Comparison of ENCODE assay signal across 24 cellular contexts in the genomic region with DNA sequence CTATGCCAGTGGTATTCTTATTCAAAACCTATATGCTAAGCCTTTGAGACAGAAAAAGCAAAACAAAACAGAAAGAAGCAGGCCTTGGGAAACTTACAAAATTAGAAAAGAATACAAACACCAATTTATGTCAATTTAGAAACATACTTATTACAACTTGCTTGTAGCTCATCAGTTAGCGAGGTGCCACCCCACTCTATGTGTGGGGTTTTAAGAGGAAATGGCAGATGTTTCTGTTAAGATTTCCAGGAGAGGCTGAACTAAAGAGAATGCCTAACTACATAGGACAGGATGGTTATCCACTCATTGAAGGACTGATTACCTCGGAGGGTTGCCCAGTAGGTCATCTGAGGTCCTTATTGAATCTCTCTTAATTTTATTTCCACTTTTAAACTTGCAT.
DNase-seq lines count a peak whose midpoint lies in the region; ATAC-seq and TF ChIP-seq lines count a peak whose summit lies in the region.
"Had no signal": no experiment of that assay in that cellular context is flagged by ENCODE, and none has a peak within 500 bp of the region (broad histone marks: within the 10 kb centered on the region; RNA-seq: fewer than 3 reads in every experiment).

No MANE protein-coding gene starts in this region.

- peak overlapping the region; percentile 38 for H3K9ac ChIP-seq in Loucy (ENCODE audit: low read depth, low read length, poor library complexity, severe bottlenecking)
- H3K9ac ChIP-seq: GM23248 had no signal

- no peaks in the 10 kb centered on the region for H4K20me1 ChIP-seq in Loucy (ENCODE audit: insufficient read depth, low read length, poor library complexity, severe bottlenecking)

- no peak for TF ChIP-seq CTCF in Loucy (conservative IDR thresholded peaks at IDR 0.05; ENCODE audit: low read length)

- no peaks in the 10 kb centered on the region for H3K79me2 ChIP-seq in Loucy (ENCODE audit: insufficient read depth, low read length)

- H3F3A ChIP-seq in Loucy (ENCODE audit: low read depth) = no peaks in the 10 kb centered on the region

- peak overlapping the region; percentile 40 for H3K4me3 ChIP-seq in Loucy (ENCODE audit: low read length, poor library complexity, severe bottlenecking)
- H3K4me3 ChIP-seq: ascending aorta, GM23248, pancreas, SK-N-MC, smooth muscle cell, upper lobe of left lung had no signal

- H3K27ac Mint-ChIP-seq in activated naive CD4-positive, alpha-beta T cell treated with anti-CD3 and anti-CD28 coated beads for 36 hours = peak overlapping the region; percentile 65
- peak overlapping the region in 1 of 2 donors; percentile 98 for H3K27ac Mint-ChIP-seq in activated naive CD4-positive, alpha-beta T cell treated with anti-CD3 and anti-CD28 coated beads, Interleukin-2, amount 50 U/mL, for 72 hours
- H3K27ac Mint-ChIP-seq in activated naive CD8-positive, alpha-beta T cell treated with anti-CD3 and anti-CD28 coated beads, Interleukin-2, amount 50 U/mL, for 24 hours = peak overlapping the region; percentile 98
- peak overlapping the region in 1 of 2 donors; percentile 53 for H3K27ac Mint-ChIP-seq in stimulated activated naive CD8-positive, alpha-beta T cell treated with anti-CD3 and anti-CD28 coated beads, Interleukin-15, amount 100 ng/mL, for 72 hours
- H3K27ac Mint-ChIP-seq: T-helper 1 cell treated with Interleukin-12 subunit alpha and Interleukin-12 subunit beta and Interleukin-4 antibody, amounts not matched to agents 30 μg/mL and 1 μg/mL, for 36 hours had no signal

- no peaks in the 10 kb centered on the region for H3K9me3 ChIP-seq in Loucy (ENCODE audit: insufficient read depth, low read depth, low read length)
- H3K9me3 ChIP-seq: ascending aorta, pancreas, upper lobe of left lung had no signal

- H3K9me2 ChIP-seq in Loucy (replicated peaks; ENCODE audit: low read depth, low read length) = no peaks in the 10 kb centered on the region

- H3K9me3 Mint-ChIP-seq in activated naive CD4-positive, alpha-beta T cell treated with anti-CD3 and anti-CD28 coated beads for 36 hours = no peaks in the 10 kb centered on the region
- H3K9me3 Mint-ChIP-seq in activated naive CD4-positive, alpha-beta T cell treated with anti-CD3 and anti-CD28 coated beads, Interleukin-2, amount 50 U/mL, for 72 hours = no peaks in the 10 kb centered on the region
- H3K9me3 Mint-ChIP-seq in activated naive CD8-positive, alpha-beta T cell treated with anti-CD3 and anti-CD28 coated beads, Interleukin-2, amount 50 U/mL, for 24 hours = no peaks in the 10 kb centered on the region
- H3K9me3 Mint-ChIP-seq in stimulated activated naive CD8-positive, alpha-beta T cell treated with anti-CD3 and anti-CD28 coated beads, Interleukin-15, amount 100 ng/mL, for 72 hours = no peaks in the 10 kb centered on the region
- H3K9me3 Mint-ChIP-seq: T-helper 1 cell treated with Interleukin-12 subunit alpha and Interleukin-12 subunit beta and Interleukin-4 antibody, amounts not matched to agents 30 μg/mL and 1 μg/mL, for 36 hours had no signal

- CTCF ChIA-PET in activated naive CD4-positive, alpha-beta T cell treated with anti-CD3 and anti-CD28 coated beads for 36 hours (lab: Charles Lee) = interaction anchor here (0.6 to 9.1 kb wide), 5 partner anchors 11 to 345 kb away, joined by 3 to 133 read pairs (median 4); no protein-coding TSS in a partner anchor

- ATAC-seq in activated naive CD4-positive, alpha-beta T cell treated with anti-CD3 and anti-CD28 coated beads, Interleukin-2, amount 50 U/mL, for 72 hours = no peak
- ATAC-seq in activated naive CD8-positive, alpha-beta T cell treated with anti-CD3 and anti-CD28 coated beads, Interleukin-2, amount 50 U/mL, for 24 hours = no peak
- ATAC-seq in stimulated activated naive CD8-positive, alpha-beta T cell treated with anti-CD3 and anti-CD28 coated beads, Interleukin-15, amount 100 ng/mL, for 72 hours = no peak
- ATAC-seq in HG02970 (IDR thresholded peaks at IDR 0.05; ENCODE audit: low FRiP score, unreplicated experiment) (no peak), GM19463 (IDR thresholded peaks at IDR 0.05; ENCODE audit: unreplicated experiment) (no peak)
- ATAC-seq: pancreas had no signal

- H3K27me3 Mint-ChIP-seq in activated naive CD4-positive, alpha-beta T cell treated with anti-CD3 and anti-CD28 coated beads for 36 hours (ENCODE audit: low read depth) = no peaks in the 10 kb centered on the region
- no peaks in the 10 kb centered on the region for H3K27me3 Mint-ChIP-seq in activated naive CD8-positive, alpha-beta T cell treated with anti-CD3 and anti-CD28 coated beads, Interleukin-2, amount 50 U/mL, for 24 hours
- no peaks in the 10 kb centered on the region for H3K27me3 Mint-ChIP-seq in stimulated activated naive CD8-positive, alpha-beta T cell treated with anti-CD3 and anti-CD28 coated beads, Interleukin-15, amount 100 ng/mL, for 72 hours

- peak overlapping the region; percentile 43; the same call in 1 of the 2 replicates for H2AFZ ChIP-seq in Loucy (ENCODE audit: low read length)
- H2AFZ ChIP-seq: GM23248 had no signal

- peaks cover 64% of the 10 kb centered on the region for H3K4me1 Mint-ChIP-seq in activated naive CD4-positive, alpha-beta T cell treated with anti-CD3 and anti-CD28 coated beads for 36 hours (ENCODE audit: low read depth)
- peaks cover 68% of the 10 kb centered on the region for H3K4me1 Mint-ChIP-seq in activated naive CD8-positive, alpha-beta T cell treated with anti-CD3 and anti-CD28 coated beads, Interleukin-2, amount 50 U/mL, for 24 hours
- H3K4me1 Mint-ChIP-seq in stimulated activated naive CD8-positive, alpha-beta T cell treated with anti-CD3 and anti-CD28 coated beads, Interleukin-15, amount 100 ng/mL, for 72 hours = peaks cover 64% of the 10 kb centered on the region

- H3K4me3 Mint-ChIP-seq in activated naive CD4-positive, alpha-beta T cell treated with anti-CD3 and anti-CD28 coated beads for 36 hours = peak overlapping the region; percentile 10
- H3K4me3 Mint-ChIP-seq in activated naive CD8-positive, alpha-beta T cell treated with anti-CD3 and anti-CD28 coated beads, Interleukin-2, amount 50 U/mL, for 24 hours = peak overlapping the region; percentile 26
- peak overlapping the region; percentile 59 to 70 for H3K4me3 Mint-ChIP-seq in stimulated activated naive CD8-positive, alpha-beta T cell treated with anti-CD3 and anti-CD28 coated beads, Interleukin-15, amount 100 ng/mL, for 72 hours
- H3K4me3 Mint-ChIP-seq: T-helper 1 cell treated with Interleukin-12 subunit alpha and Interleukin-12 subunit beta and Interleukin-4 antibody, amounts not matched to agents 30 μg/mL and 1 μg/mL, for 36 hours had no signal

- no peaks in the 10 kb centered on the region for H3K36me3 ChIP-seq in Loucy (ENCODE audit: insufficient read depth, low read length)
- H3K36me3 ChIP-seq: ascending aorta, pancreas, upper lobe of left lung had no signal

- H3K4me2 ChIP-seq in Loucy (ENCODE audit: low read depth, low read length, poor library complexity, severe bottlenecking) = peak overlapping the region; percentile 61
- H3K4me2 ChIP-seq: smooth muscle cell had no signal

- peaks cover 34% of the 10 kb centered on the region for H3K4me1 ChIP-seq in Loucy (ENCODE audit: insufficient read depth, low read length, poor library complexity, severe bottlenecking)

- no peak for DNase-seq in activated naive CD4-positive, alpha-beta T cell treated with anti-CD3 and anti-CD28 coated beads for 36 hours
- no peak for DNase-seq in activated naive CD4-positive, alpha-beta T cell treated with anti-CD3 and anti-CD28 coated beads, Interleukin-2, amount 50 U/mL, for 72 hours (ENCODE audit: low spot score in 2 of 2)
- no peak for DNase-seq in activated naive CD8-positive, alpha-beta T cell treated with anti-CD3 and anti-CD28 coated beads, Interleukin-2, amount 50 U/mL, for 24 hours
- no peak for DNase-seq in stimulated activated naive CD8-positive, alpha-beta T cell treated with anti-CD3 and anti-CD28 coated beads, Interleukin-15, amount 100 ng/mL, for 72 hours
- DNase-seq: activated CD4-positive, alpha-beta T cell treated with anti-CD3 and anti-CD28 coated beads, Interleukin-2, amount 50 U/mL, for 1 hour; activated CD8-positive, alpha-beta memory T cell treated with anti-CD3 and anti-CD28 coated beads, Interleukin-2, amount 50 U/mL, for 48 hours; activated naive CD4-positive, alpha-beta T cell treated with Interleukin-2 at 50 U/mL for 16 hours; C1 segment of cervical spinal cord; cortex of kidney; GM23248; head of caudate nucleus; Karpas-422; MV-4-11; NCI-H1436 treated with DMSO at 0.1 percent for 48 hours; NCI-H446; pancreas; upper lobe of left lung had no signal

- intact Hi-C loops in activated naive CD4-positive, alpha-beta T cell treated with anti-CD3 and anti-CD28 coated beads for 36 hours (cut with micrococcal nuclease) = loop anchor here (5.0 kb wide), 2 partner anchors 233 to 432 kb away; no protein-coding TSS in a partner anchor

- H3K27me3 ChIP-seq in Loucy (ENCODE audit: insufficient read depth, low read length, poor library complexity, severe bottlenecking) = no peaks in the 10 kb centered on the region
- H3K27me3 ChIP-seq: ascending aorta, pancreas, upper lobe of left lung had no signal

- no peaks in the 10 kb centered on the region for H3K36me3 Mint-ChIP-seq in activated naive CD4-positive, alpha-beta T cell treated with anti-CD3 and anti-CD28 coated beads for 36 hours (ENCODE audit: low read depth)
- peaks cover 0 to 6% of the 10 kb centered on the region in 2 donors for H3K36me3 Mint-ChIP-seq in activated naive CD4-positive, alpha-beta T cell treated with anti-CD3 and anti-CD28 coated beads, Interleukin-2, amount 50 U/mL, for 72 hours
- H3K36me3 Mint-ChIP-seq in activated naive CD8-positive, alpha-beta T cell treated with anti-CD3 and anti-CD28 coated beads, Interleukin-2, amount 50 U/mL, for 24 hours (ENCODE audit: low read depth) = peaks cover 1% of the 10 kb centered on the region

Comparison
In these comparisons a context has a peak if more than half of its experiments do, and no peak if none do; other contexts are left out.
1. H3K4me3 Mint-ChIP-seq: peak in every context shown above with its lines; median percentile 64 in stimulated activated naive CD8-positive, alpha-beta T cell treated with anti-CD3 and anti-CD28 coated beads, Interleukin-15, amount 100 ng/mL, for 72 hours; 26 in activated naive CD8-positive, alpha-beta T cell treated with anti-CD3 and anti-CD28 coated beads, Interleukin-2, amount 50 U/mL, for 24 hours; 10 in activated naive CD4-positive, alpha-beta T cell treated with anti-CD3 and anti-CD28 coated beads for 36 hours.